ENCODE assay signal across 18 cellular contexts in genomic region chr1:217673387-217673786, GRCh38. TPM values are rescaled to one million over a fixed set of nuclear protein-coding genes. Genes with fewer than 3 reads are reported as not detected.
A peak's percentile ranks its signal among the peaks of the same experiment; 100 is the strongest.
DNase-seq lines count a peak whose midpoint lies in the region; ATAC-seq and TF ChIP-seq lines count a peak whose summit lies in the region.
"Had no signal": no experiment of that assay in that cellular context is flagged by ENCODE, and none has a peak within 500 bp of the region (broad histone marks: within the 10 kb centered on the region; RNA-seq: fewer than 3 reads in every experiment).

No MANE protein-coding gene starts in this region.

- H3K4me1 ChIP-seq in body of pancreas (no peaks in the 10 kb centered on the region), sigmoid colon (no peaks in the 10 kb centered on the region)
- H3K4me1 ChIP-seq: heart left ventricle, Peyer's patch had no signal

- no peaks in the 10 kb centered on the region for H3K27me3 ChIP-seq in body of pancreas
- no peaks in the 10 kb centered on the region for H3K27me3 ChIP-seq in sigmoid colon
- H3K27me3 ChIP-seq: Peyer's patch had no signal

- H3K27ac ChIP-seq in body of pancreas (no peak overlapping the region), sigmoid colon (no peak overlapping the region)
- H3K27ac ChIP-seq: heart left ventricle, KMS-11, Peyer's patch, skin epidermis had no signal

- intact Hi-C loops in body of pancreas (cut with DNase I) = no loop called here
- intact Hi-C loops in sigmoid colon (cut with DNase I) = no loop called here

- peak; percentile 32 for DNase-seq in medulla oblongata (ENCODE audit: extremely low spot score)
- DNase-seq in body of pancreas = no peak
- DNase-seq in sigmoid colon = no peak
- no peak for DNase-seq in activated CD8-positive, alpha-beta memory T cell treated with anti-CD3 and anti-CD28 coated beads for 24 hours
- DNase-seq: activated B cell treated with CpG ODN at 0.5 μM for 24 hours; dermis blood vessel endothelial cell; heart left ventricle; mucosa of descending colon; NCI-H510A treated with DMSO at 0.1 percent for 48 hours; Peyer's patch; stimulated activated naive B cell treated with anti-CD40 and anti-IgM and Interleukin-4, amounts not matched to agents 10 μg/mL and 1 μg/mL and 100 μg/mL, for 72 hours; T-helper 1 cell had no signal

- H3K9me3 ChIP-seq in body of pancreas (no peaks in the 10 kb centered on the region), sigmoid colon (no peaks in the 10 kb centered on the region)
- H3K9me3 ChIP-seq: heart left ventricle, mucosa of descending colon, Peyer's patch had no signal

- TF ChIP-seq CTCF in body of pancreas (IDR thresholded peaks at IDR 0.05) (no peak), sigmoid colon (IDR thresholded peaks at IDR 0.05) (no peak)

- peak; percentile 60 for ATAC-seq in GM18517 (IDR thresholded peaks at IDR 0.05; ENCODE audit: unreplicated experiment)
- ATAC-seq in GM21526 (IDR thresholded peaks at IDR 0.05; ENCODE audit: low FRiP score, unreplicated experiment) = peak; percentile 89
- ATAC-seq in HG03432 (IDR thresholded peaks at IDR 0.05; ENCODE audit: unreplicated experiment) = peak; percentile 47
- ATAC-seq in GM18868 (IDR thresholded peaks at IDR 0.05; ENCODE audit: unreplicated experiment) = no peak
- ATAC-seq in body of pancreas = no peak
- ATAC-seq: mucosa of descending colon; stimulated activated naive B cell treated with anti-CD40 and anti-IgM and Interleukin-4, amounts not matched to agents 10 μg/mL and 1 μg/mL and 100 μg/mL, for 72 hours had no signal

- H3K36me3 ChIP-seq in body of pancreas (replicated peaks in 1 of 2; ENCODE audit: insufficient read depth in 1 of 2, low read depth in 2 of 2) (no peaks in the 10 kb centered on the region), sigmoid colon (no peaks in the 10 kb centered on the region)
- H3K36me3 ChIP-seq: heart left ventricle, Peyer's patch had no signal

- TF ChIP-seq POLR2A in body of pancreas (IDR thresholded peaks at IDR 0.05) (no peak), sigmoid colon (IDR thresholded peaks at IDR 0.05) (no peak)

- H3K4me3 ChIP-seq in body of pancreas (no peak overlapping the region), sigmoid colon (no peak overlapping the region)
- H3K4me3 ChIP-seq: heart left ventricle, mucosa of descending colon, Peyer's patch, skin epidermis had no signal

- no peak for TF ChIP-seq EP300 in sigmoid colon (IDR thresholded peaks at IDR 0.05)

- WGBS in body of pancreas, 2 donors = 49 to 70% methylated on average over 2 of the region's 2 CpGs
- WGBS in sigmoid colon, 2 donors = 80 to 82% methylated on average over 2 of the region's 2 CpGs

RNA-seq across cellular contexts. Expression of gene SPATA17, which starts 42.2 kb away (rescaled TPM):
- total RNA-seq in body of pancreas = 1 to 10 TPM in 1 of 2 donors, under 1 TPM in 1; 0.52 to 2.6 TPM
- total RNA-seq in sigmoid colon = 1 to 10 TPM in 1 of 4 donors, under 1 TPM in 1, not detected in 2; 0.41 to 1.1 TPM
- polyA plus RNA-seq in sigmoid colon = under 1 TPM in 1 of 3 donors, not detected in 2; 0.47 TPM
- total RNA-seq: activated B cell treated with CpG ODN at 0.5 μM for 24 hours, dermis blood vessel endothelial cell had no signal

RNA-seq across cellular contexts. Expression of gene GPATCH2, which starts 42.5 kb away (rescaled TPM):
- total RNA-seq in body of pancreas (10 to 100 TPM in 1 of 2 donors, 1 to 10 TPM in 1; 9.6 to 32.0 TPM), sigmoid colon (10 to 100 TPM; 12.2 to 18.5 (median 15.6) TPM)
- 1 to 10 TPM; 3.0 to 4.3 (median 4.2) TPM for polyA plus RNA-seq in sigmoid colon

Comparison
In these comparisons a context has a peak if more than half of its experiments do, and no peak if none do; other contexts are left out.
1. ATAC-seq: peak in GM18517 (single experiment), GM21526 (single experiment) and HG03432 (single experiment); none in GM18868 (single experiment) and body of pancreas (single experiment).